ENCODE assay signal across 32 cellular contexts in the genomic region with DNA sequence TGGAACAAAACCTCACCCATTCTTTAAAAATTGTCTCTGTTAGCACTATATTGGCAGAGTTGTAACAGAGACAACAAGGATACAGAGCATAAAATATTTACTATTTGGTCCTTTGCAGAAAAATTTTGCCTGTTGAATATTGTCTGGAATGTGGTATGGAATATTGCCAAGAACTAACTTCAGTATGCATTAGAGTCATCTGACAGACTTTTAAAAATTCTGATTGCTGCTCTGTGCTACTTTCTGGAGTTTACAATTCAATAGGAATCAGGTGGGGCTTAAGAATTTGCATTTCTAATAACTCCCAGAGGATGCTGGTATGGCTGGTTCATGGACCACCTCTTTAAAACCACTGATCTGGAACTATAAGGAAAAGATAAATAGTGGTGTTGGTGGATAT. TPM values are rescaled to one million over a fixed set of nuclear protein-coding genes. Genes with fewer than 3 reads are reported as not detected.
"Had no signal": no experiment of that assay in that cellular context is flagged by ENCODE, and none has a peak within 500 bp of the region (broad histone marks: within the 10 kb centered on the region; RNA-seq: fewer than 3 reads in every experiment).

No MANE protein-coding gene starts in this region.

- H3K27me3 ChIP-seq: adrenal gland, breast epithelium, cardiac muscle cell had no signal

- ATAC-seq: activated CD4-positive, CD25-positive, alpha-beta regulatory T cell treated with anti-CD3 and anti-CD28 coated beads, Interleukin-2, amount 50 U/mL, for 24 hours; activated CD8-positive, alpha-beta T cell treated with anti-CD3 and anti-CD28 coated beads for 36 hours; activated T-cell treated with anti-CD3 and anti-CD28 coated beads, Interleukin-2, amount 50 U/mL, for 4 hours; activated T-helper 17 cell treated with anti-CD3 and anti-CD28 coated beads, Interleukin-2, amount 50 U/mL, for 72 hours; esophagus mucosa; T-helper 17 cell had no signal

- H3K27ac ChIP-seq: adrenal gland, breast epithelium, cardiac muscle cell, coronary artery, dorsolateral prefrontal cortex, WERI-Rb-1 had no signal

- H3K4me1 ChIP-seq: adrenal gland, breast epithelium had no signal

- H3K4me3 ChIP-seq: adrenal gland, breast epithelium, cardiac muscle cell, coronary artery, dorsolateral prefrontal cortex had no signal

- DNase-seq: activated B cell treated with CpG ODN at 0.5 μM for 24 hours; activated CD4-positive, alpha-beta T cell treated with anti-CD3 and anti-CD28 coated beads for 48 hours; activated CD4-positive, alpha-beta T cell treated with anti-CD3 and anti-CD28 coated beads, Interleukin-2, amount 50 U/mL, for 1 hour; activated CD4-positive, alpha-beta T cell treated with anti-CD3 and anti-CD28 coated beads, Interleukin-2, amount 50 U/mL, for 48 hours; activated CD8-positive, alpha-beta memory T cell treated with anti-CD3 and anti-CD28 coated beads for 24 hours; activated CD8-positive, alpha-beta T cell treated with anti-CD3 and anti-CD28 coated beads for 36 hours; activated effector memory CD4-positive, alpha-beta T cell treated with Interleukin-2 at 50 U/mL for 16 hours; activated gamma-delta T cell treated with Interleukin-2 at 50 U/mL for 16 hours; activated naive CD4-positive, alpha-beta T cell treated with anti-CD3 and anti-CD28 coated beads, Interleukin-2, amount 50 U/mL, for 16 hours; activated naive CD4-positive, alpha-beta T cell treated with Interleukin-2 at 50 U/mL for 16 hours; activated T-cell treated with anti-CD3 and anti-CD28 coated beads, Interleukin-2, amount 50 U/mL, for 4 hours; adrenal gland; amygdala; aorta; central memory CD4-positive, alpha-beta T cell; cerebellar nuclear complex; dorsolateral prefrontal cortex; effector memory CD4-positive, alpha-beta T cell; endodermal cell; foreskin fibroblast; head of caudate nucleus; T-helper 1 cell; T-helper 17 cell; T1000; WERI-Rb-1 had no signal

- H3K36me3 ChIP-seq: adrenal gland, breast epithelium, cardiac muscle cell, WERI-Rb-1 had no signal

- H3K9me3 ChIP-seq: adrenal gland, breast epithelium had no signal

RNA-seq across cellular contexts. Expression of gene NYAP2, which starts 32.8 kb away (rescaled TPM):
- total RNA-seq: activated CD8-positive, alpha-beta T cell treated with anti-CD3 and anti-CD28 coated beads for 36 hours; cardiac muscle cell; endodermal cell; epithelial cell of proximal tubule had no signal
- polyA plus RNA-seq: cardiac muscle cell had no signal
